ENCODE assay signal across 24 cellular contexts in the genomic region with DNA sequence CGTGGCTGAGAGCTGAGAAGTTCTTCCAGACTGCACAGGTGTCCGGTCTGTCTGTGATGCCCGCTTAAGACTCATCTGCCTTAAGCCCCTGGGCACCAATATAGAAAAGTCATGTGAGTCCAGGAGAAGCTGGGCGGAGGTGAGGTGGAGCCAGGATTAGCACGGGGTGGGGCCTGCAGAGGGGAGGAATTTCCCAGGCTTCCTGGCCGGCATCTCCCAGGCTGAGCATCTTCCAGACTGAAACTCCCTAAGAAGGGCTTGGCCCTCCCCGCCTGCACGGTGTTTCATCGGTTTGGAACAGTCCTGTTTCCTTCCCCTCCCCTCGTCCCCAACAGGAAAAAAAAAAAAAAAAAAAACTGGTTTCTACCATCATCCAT.
DNase-seq lines count a peak whose midpoint lies in the region; ATAC-seq and TF ChIP-seq lines count a peak whose summit lies in the region.
"Had no signal": no experiment of that assay in that cellular context is flagged by ENCODE, and none has a peak within 500 bp of the region (broad histone marks: within the 10 kb centered on the region; RNA-seq: fewer than 3 reads in every experiment).

No MANE protein-coding gene starts in this region.

- in situ Hi-C loops in G401 (cut with HindIII; ENCODE audit: low sequenced_read_pairs), result no loop called here

- no peaks in the 10 kb centered on the region for H3K9me3 ChIP-seq in T-helper 17 cell (ENCODE audit: control insufficient read depth, low read length, poor library complexity, severe bottlenecking)
- H3K9me3 ChIP-seq: Caco-2, ovary, tibial artery had no signal

- H3K4me1 Mint-ChIP-seq in WTC11, result no peaks in the 10 kb centered on the region
- peaks cover 8% of the 10 kb centered on the region for H3K4me1 Mint-ChIP-seq in activated CD4-positive, alpha-beta T cell treated with anti-CD3 and anti-CD28 coated beads for 36 hours
- H3K4me1 Mint-ChIP-seq in T-helper 17 cell, result peaks cover 4% of the 10 kb centered on the region

- no peak overlapping the region for H3K4me3 Mint-ChIP-seq in WTC11
- H3K4me3 Mint-ChIP-seq in activated CD4-positive, alpha-beta T cell treated with anti-CD3 and anti-CD28 coated beads for 36 hours, result no peak overlapping the region
- no peak overlapping the region for H3K4me3 Mint-ChIP-seq in T-helper 17 cell
- H3K4me3 Mint-ChIP-seq: activated CD8-positive, alpha-beta memory T cell treated with anti-CD3 and anti-CD28 coated beads, Interleukin-2, amount 10 ng/mL, durations not matched to agents 7 days and 5 days; activated T-helper 1 cell treated with anti-CD3 and anti-CD28 coated beads, Interleukin-12 subunit alpha, Interleukin-12 subunit beta, Interleukin-2, Interleukin-4 antibody, amounts not matched to agents 30 ng/mL and 10 ng/mL and 1 ng/mL, durations not matched to agents 14 hours and 24 hours and 36 hours; natural killer cell treated with Interleukin-12 subunit alpha and Interleukin-12 subunit beta and Interleukin-15 and Interleukin-18, amount 100 ng/mL, for 72 hours had no signal

- ATAC-seq in WTC11, result peak; percentile 46; the same call in 1 of the 2 replicates
- peak; percentile 61 for ATAC-seq in left ventricle myocardium superior
- ATAC-seq in activated CD4-positive, alpha-beta T cell treated with anti-CD3 and anti-CD28 coated beads for 36 hours, result no peak
- no peak for ATAC-seq in T-helper 17 cell
- no peak for ATAC-seq in HG03196 (IDR thresholded peaks at IDR 0.05; ENCODE audit: unreplicated experiment)
- ATAC-seq: activated CD8-positive, alpha-beta memory T cell treated with anti-CD3 and anti-CD28 coated beads, Interleukin-2, amount 10 ng/mL, durations not matched to agents 7 days and 5 days; natural killer cell treated with Interleukin-12 subunit alpha and Interleukin-12 subunit beta and Interleukin-15 and Interleukin-18, amount 100 ng/mL, for 72 hours had no signal

- no peak for TF ChIP-seq CTCF in WTC11 (IDR thresholded peaks at IDR 0.05)

- H3K27me3 Mint-ChIP-seq in WTC11 (ENCODE audit: low read depth) (peaks cover 3% of the 10 kb centered on the region; the same call in 1 of the 2 replicates), T-helper 17 cell (peaks cover 15% of the 10 kb centered on the region)
- peaks cover 2% of the 10 kb centered on the region for H3K27me3 Mint-ChIP-seq in activated CD4-positive, alpha-beta T cell treated with anti-CD3 and anti-CD28 coated beads for 36 hours
- H3K27me3 Mint-ChIP-seq: activated CD8-positive, alpha-beta memory T cell treated with anti-CD3 and anti-CD28 coated beads, Interleukin-2, amount 10 ng/mL, durations not matched to agents 7 days and 5 days had no signal

- DNase-seq in A172 (ENCODE audit: low spot score) (peak; percentile 8), G401 (ENCODE audit: low spot score) (peak; percentile 16), WTC11 (ENCODE audit: low spot score) (no peak), left ventricle myocardium superior (no peak), T-helper 17 cell (no peak)
- DNase-seq in activated CD4-positive, alpha-beta T cell treated with anti-CD3 and anti-CD28 coated beads for 36 hours, result no peak
- DNase-seq: activated CD8-positive, alpha-beta memory T cell treated with anti-CD3 and anti-CD28 coated beads, Interleukin-2, amount 10 ng/mL, durations not matched to agents 7 days and 5 days; activated naive CD4-positive, alpha-beta T cell treated with anti-CD3 and anti-CD28 coated beads, Interleukin-2, amount 50 U/mL, for 16 hours; Caco-2; DND-41; islet precursor cell; MM.1S; NCI-H146; NCI-H2107; NK-92 treated with Interleukin-12 subunit alpha and Interleukin-12 subunit beta, amount 100 ng/mL, for 24 hours; ovary; retina; SHP77 treated with DMSO at 0.1 percent for 48 hours; SW 1271; T1000; tibial artery had no signal

- no peaks in the 10 kb centered on the region for H3K9me3 Mint-ChIP-seq in WTC11
- H3K9me3 Mint-ChIP-seq in activated CD4-positive, alpha-beta T cell treated with anti-CD3 and anti-CD28 coated beads for 36 hours (ENCODE audit: low read depth), result no peaks in the 10 kb centered on the region
- H3K9me3 Mint-ChIP-seq: activated T-helper 1 cell treated with anti-CD3 and anti-CD28 coated beads, Interleukin-12 subunit alpha, Interleukin-12 subunit beta, Interleukin-2, Interleukin-4 antibody, amounts not matched to agents 30 ng/mL and 10 ng/mL and 1 ng/mL, durations not matched to agents 14 hours and 24 hours and 36 hours; natural killer cell treated with Interleukin-12 subunit alpha and Interleukin-12 subunit beta and Interleukin-15 and Interleukin-18, amount 100 ng/mL, for 72 hours had no signal

- POLR2A ChIA-PET in WTC11 (lab: Charles Lee), result no interaction called here
- POLR2A ChIA-PET in activated CD4-positive, alpha-beta T cell treated with anti-CD3 and anti-CD28 coated beads for 36 hours (lab: Charles Lee), result no interaction called here

- H3K36me3 Mint-ChIP-seq in WTC11 (no peaks in the 10 kb centered on the region), T-helper 17 cell (ENCODE audit: low read depth) (peaks cover 3% of the 10 kb centered on the region)
- H3K36me3 Mint-ChIP-seq in activated CD4-positive, alpha-beta T cell treated with anti-CD3 and anti-CD28 coated beads for 36 hours (ENCODE audit: low read depth), result no peaks in the 10 kb centered on the region
- H3K36me3 Mint-ChIP-seq: activated CD8-positive, alpha-beta memory T cell treated with anti-CD3 and anti-CD28 coated beads, Interleukin-2, amount 10 ng/mL, durations not matched to agents 7 days and 5 days; natural killer cell treated with Interleukin-12 subunit alpha and Interleukin-12 subunit beta and Interleukin-15 and Interleukin-18, amount 100 ng/mL, for 72 hours had no signal

- intact Hi-C loops in left ventricle myocardium superior (cut with micrococcal nuclease), result no loop called here
- intact Hi-C loops in activated CD4-positive, alpha-beta T cell treated with anti-CD3 and anti-CD28 coated beads for 36 hours (cut with DNase I, micrococcal nuclease), result no loop called here

- H3K27ac Mint-ChIP-seq in WTC11, result no peak overlapping the region
- H3K27ac Mint-ChIP-seq in activated CD4-positive, alpha-beta T cell treated with anti-CD3 and anti-CD28 coated beads for 36 hours, result no peak overlapping the region
- H3K27ac Mint-ChIP-seq in T-helper 17 cell, result no peak overlapping the region
- H3K27ac Mint-ChIP-seq: activated CD8-positive, alpha-beta memory T cell treated with anti-CD3 and anti-CD28 coated beads, Interleukin-2, amount 10 ng/mL, durations not matched to agents 7 days and 5 days; activated T-helper 1 cell treated with anti-CD3 and anti-CD28 coated beads, Interleukin-12 subunit alpha, Interleukin-12 subunit beta, Interleukin-2, Interleukin-4 antibody, amounts not matched to agents 30 ng/mL and 10 ng/mL and 1 ng/mL, durations not matched to agents 14 hours and 24 hours and 36 hours; natural killer cell treated with Interleukin-12 subunit alpha and Interleukin-12 subunit beta and Interleukin-15 and Interleukin-18, amount 100 ng/mL, for 72 hours had no signal

- CTCF ChIA-PET in WTC11 (lab: Charles Lee), result interaction anchor here (1.1 to 3.6 kb wide), 3 partner anchors 17 to 32 kb away, joined by 3 to 11 read pairs (median 3); no protein-coding TSS in a partner anchor
- CTCF ChIA-PET in activated CD4-positive, alpha-beta T cell treated with anti-CD3 and anti-CD28 coated beads for 36 hours (lab: Charles Lee), result interaction anchor here (0.6 kb wide), 1 partner anchor 8 kb away, joined by 3 read pairs; no protein-coding TSS in a partner anchor

TF ChIP-seq in WTC11, 78 proteins besides CTCF, POLR2A, EP300 and RAD21 (continues in another document):
- TF ChIP-seq, protein P1, sequence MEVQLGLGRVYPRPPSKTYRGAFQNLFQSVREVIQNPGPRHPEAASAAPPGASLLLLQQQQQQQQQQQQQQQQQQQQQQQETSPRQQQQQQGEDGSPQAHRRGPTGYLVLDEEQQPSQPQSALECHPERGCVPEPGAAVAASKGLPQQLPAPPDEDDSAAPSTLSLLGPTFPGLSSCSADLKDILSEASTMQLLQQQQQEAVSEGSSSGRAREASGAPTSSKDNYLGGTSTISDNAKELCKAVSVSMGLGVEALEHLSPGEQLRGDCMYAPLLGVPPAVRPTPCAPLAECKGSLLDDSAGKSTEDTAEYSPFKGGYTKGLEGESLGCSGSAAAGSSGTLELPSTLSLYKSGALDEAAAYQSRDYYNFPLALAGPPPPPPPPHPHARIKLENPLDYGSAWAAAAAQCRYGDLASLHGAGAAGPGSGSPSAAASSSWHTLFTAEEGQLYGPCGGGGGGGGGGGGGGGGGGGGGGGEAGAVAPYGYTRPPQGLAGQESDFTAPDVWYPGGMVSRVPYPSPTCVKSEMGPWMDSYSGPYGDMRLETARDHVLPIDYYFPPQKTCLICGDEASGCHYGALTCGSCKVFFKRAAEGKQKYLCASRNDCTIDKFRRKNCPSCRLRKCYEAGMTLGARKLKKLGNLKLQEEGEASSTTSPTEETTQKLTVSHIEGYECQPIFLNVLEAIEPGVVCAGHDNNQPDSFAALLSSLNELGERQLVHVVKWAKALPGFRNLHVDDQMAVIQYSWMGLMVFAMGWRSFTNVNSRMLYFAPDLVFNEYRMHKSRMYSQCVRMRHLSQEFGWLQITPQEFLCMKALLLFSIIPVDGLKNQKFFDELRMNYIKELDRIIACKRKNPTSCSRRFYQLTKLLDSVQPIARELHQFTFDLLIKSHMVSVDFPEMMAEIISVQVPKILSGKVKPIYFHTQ (CRISPR knock-in tag; IDR thresholded peaks at IDR 0.05), result no peak
- TF ChIP-seq, protein P2, sequence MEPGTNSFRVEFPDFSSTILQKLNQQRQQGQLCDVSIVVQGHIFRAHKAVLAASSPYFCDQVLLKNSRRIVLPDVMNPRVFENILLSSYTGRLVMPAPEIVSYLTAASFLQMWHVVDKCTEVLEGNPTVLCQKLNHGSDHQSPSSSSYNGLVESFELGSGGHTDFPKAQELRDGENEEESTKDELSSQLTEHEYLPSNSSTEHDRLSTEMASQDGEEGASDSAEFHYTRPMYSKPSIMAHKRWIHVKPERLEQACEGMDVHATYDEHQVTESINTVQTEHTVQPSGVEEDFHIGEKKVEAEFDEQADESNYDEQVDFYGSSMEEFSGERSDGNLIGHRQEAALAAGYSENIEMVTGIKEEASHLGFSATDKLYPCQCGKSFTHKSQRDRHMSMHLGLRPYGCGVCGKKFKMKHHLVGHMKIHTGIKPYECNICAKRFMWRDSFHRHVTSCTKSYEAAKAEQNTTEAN (CRISPR knock-in tag; IDR thresholded peaks at IDR 0.05), result no peak
- TF ChIP-seq ZNF138 (CRISPR knock-in tag; conservative IDR thresholded peaks at IDR 0.05), result no peak

Comparison
In these comparisons a context has a peak if more than half of its experiments do, and no peak if none do; other contexts are left out.
1. DNase-seq: peak in A172 (single experiment) and G401 (single experiment); none in WTC11 (single experiment), left ventricle myocardium superior (single experiment), activated CD4-positive, alpha-beta T cell treated with anti-CD3 and anti-CD28 coated beads for 36 hours (single experiment) and T-helper 17 cell (0 of 3).
2. ATAC-seq: peak in WTC11 (single experiment) and left ventricle myocardium superior (single experiment); none in activated CD4-positive, alpha-beta T cell treated with anti-CD3 and anti-CD28 coated beads for 36 hours (single experiment), T-helper 17 cell (single experiment) and HG03196 (single experiment).